23 cellular contexts compared by ENCODE assay signal in the genomic region with DNA sequence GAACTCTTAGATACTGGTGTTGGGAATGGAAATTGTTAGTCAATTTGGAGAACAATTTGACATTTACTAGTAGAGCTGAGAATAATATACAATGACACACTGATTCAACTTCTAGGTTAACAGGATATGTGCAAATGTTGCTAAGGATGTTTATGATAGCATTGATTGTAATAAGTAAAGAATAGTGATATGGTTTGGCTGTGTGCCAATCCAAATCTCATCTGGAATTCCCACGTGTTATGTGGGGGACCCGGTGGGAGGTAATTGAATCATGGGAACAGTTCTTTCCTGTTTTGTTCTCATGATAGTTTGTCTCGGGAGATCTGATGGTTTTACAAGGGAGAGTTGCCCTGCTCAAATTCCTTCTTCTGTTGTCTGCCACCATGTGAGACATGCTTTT.
"Had no signal": no experiment of that assay in that cellular context is flagged by ENCODE, and none has a peak within 500 bp of the region (broad histone marks: within the 10 kb centered on the region; RNA-seq: fewer than 3 reads in every experiment).

No MANE protein-coding gene starts in this region.

- FAIRE-seq: RCC 7860, TTC549 had no signal

- H3K4me3 ChIP-seq: cardiac muscle cell, PC-9 had no signal

- ATAC-seq: activated CD8-positive, alpha-beta T cell treated with anti-CD3 and anti-CD28 coated beads for 36 hours; activated naive CD8-positive, alpha-beta T cell treated with anti-CD3 and anti-CD28 coated beads, Interleukin-2, amount 50 U/mL, for 24 hours had no signal

- H3K27ac ChIP-seq: cardiac muscle cell, PC-9 had no signal

- H3K9ac ChIP-seq: SK-N-SH had no signal

- H3K36me3 ChIP-seq: cardiac muscle cell had no signal

- H3K27me3 ChIP-seq: cardiac muscle cell had no signal

- H2AFZ ChIP-seq: PC-9 had no signal

- DNase-seq: activated CD4-positive, alpha-beta T cell treated with anti-CD3 and anti-CD28 coated beads, Interleukin-2, amount 10 ng/mL, durations not matched to agents 24 days and 14 days; activated CD4-positive, alpha-beta T cell treated with anti-CD3 and anti-CD28 coated beads, Interleukin-2, amount 50 U/mL, for 4 hours; activated CD8-positive, alpha-beta T cell treated with anti-CD3 and anti-CD28 coated beads for 36 hours; activated naive CD4-positive, alpha-beta T cell treated with anti-CD3 and anti-CD28 coated beads, Interleukin-2, amount 10 ng/mL, durations not matched to agents 7 days and 5 days; activated naive CD8-positive, alpha-beta T cell treated with anti-CD3 and anti-CD28 coated beads, Interleukin-2, amount 50 U/mL, for 24 hours; activated T-cell treated with anti-CD3 and anti-CD28 coated beads, Interleukin-2, amount 50 U/mL, for 24 hours; anterior cingulate cortex; Karpas-422; KBM-7; NCI-H1105; NCI-H1417 treated with DMSO at 0.1 percent for 48 hours; NCI-H187 treated with DMSO at 0.1 percent for 48 hours; NCI-H2081; NCI-H345; NCI-H524 treated with DMSO at 0.1 percent for 48 hours; NCI-H748 treated with DMSO at 0.1 percent for 48 hours; NK-92 treated with Interleukin-12 subunit alpha and Interleukin-12 subunit beta, amount 100 ng/mL, for 24 hours; PC-9; Right ventricle myocardium superior; SK-N-SH had no signal

- H3K4me2 ChIP-seq: PC-9, SK-N-SH had no signal

- H3K9me3 ChIP-seq: SK-N-SH had no signal
